19 cellular contexts compared by ENCODE assay signal in genomic region chr6:123810948-123811347, GRCh38. TPM values are rescaled to one million over a fixed set of nuclear protein-coding genes. Genes with fewer than 3 reads are reported as not detected.
"Had no signal": no experiment of that assay in that cellular context is flagged by ENCODE, and none has a peak within 500 bp of the region (broad histone marks: within the 10 kb centered on the region; RNA-seq: fewer than 3 reads in every experiment).

No MANE protein-coding gene starts in this region.

- ATAC-seq: activated CD8-positive, alpha-beta T cell treated with anti-CD3 and anti-CD28 coated beads, Interleukin-2, amount 10 ng/mL, durations not matched to agents 7 days and 5 days; PC-3; T-helper 17 cell; WTC11 had no signal

- H3K4me3 ChIP-seq: breast epithelium had no signal

- H3K36me3 ChIP-seq: breast epithelium had no signal

- H3K27me3 ChIP-seq: breast epithelium had no signal

- DNase-seq: activated CD4-positive, alpha-beta T cell treated with anti-CD3 and anti-CD28 coated beads for 48 hours; activated CD4-positive, alpha-beta T cell treated with anti-CD3 and anti-CD28 coated beads, Interleukin-2, amount 50 U/mL, for 4 hours; activated CD4-positive, CD25-positive, alpha-beta regulatory T cell treated with anti-CD3 and anti-CD28 coated beads, Interleukin-2, amount 50 U/mL, for 72 hours; activated CD8-positive, alpha-beta memory T cell treated with anti-CD3 and anti-CD28 coated beads, Interleukin-2, amount 50 U/mL, for 48 hours; activated CD8-positive, alpha-beta T cell treated with anti-CD3 and anti-CD28 coated beads, Interleukin-2, amount 10 ng/mL, durations not matched to agents 7 days and 5 days; activated T-cell treated with anti-CD3 and anti-CD28 coated beads, Interleukin-2, amount 50 U/mL, for 1 hour; aorta; central memory CD4-positive, alpha-beta T cell; MM.1S; NCI-H146; NCI-H2081 treated with DMSO at 0.1 percent for 48 hours; NCI-H226; PC-3; SHP77 treated with DMSO at 0.1 percent for 48 hours; T-helper 17 cell; T-helper 9 cell had no signal

- H3K9me3 ChIP-seq: breast epithelium had no signal

- H3K27ac ChIP-seq: breast epithelium had no signal

- H3K4me1 ChIP-seq: breast epithelium had no signal

RNA-seq across cellular contexts. Expression of gene NKAIN2, which starts 7.3 kb away (rescaled TPM):
- total RNA-seq: activated CD8-positive, alpha-beta T cell treated with anti-CD3 and anti-CD28 coated beads, Interleukin-2, amount 10 ng/mL, durations not matched to agents 7 days and 5 days; PC-3; SK-MEL-5 had no signal
